In the genomic region with DNA sequence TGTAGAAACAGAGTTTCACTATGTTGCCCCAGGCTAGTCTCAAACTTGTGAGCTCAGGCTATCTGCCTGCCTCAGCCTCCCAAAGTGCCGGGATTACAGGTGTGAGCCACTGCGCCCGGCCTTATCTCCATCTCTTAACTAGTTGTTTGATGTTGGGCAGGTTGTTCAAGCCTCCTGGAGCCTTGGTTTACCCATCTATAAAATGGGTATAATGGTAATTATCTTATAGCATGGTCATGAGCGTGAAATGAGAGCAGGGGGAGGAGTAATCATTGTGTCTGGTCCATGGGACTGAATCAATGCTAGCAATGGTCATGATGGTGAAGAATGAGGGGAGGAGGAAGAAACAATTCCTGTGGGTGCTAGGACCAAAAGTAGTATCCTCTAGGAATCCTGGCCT, we compare ENCODE assay signal across 11 cellular contexts. TPM values are rescaled to one million over a fixed set of nuclear protein-coding genes. Genes with fewer than 3 reads are reported as not detected.
A peak's percentile ranks its signal among the peaks of the same experiment; 100 is the strongest.
DNase-seq lines count a peak whose midpoint lies in the region; ATAC-seq and TF ChIP-seq lines count a peak whose summit lies in the region.
"Had no signal": no experiment of that assay in that cellular context is flagged by ENCODE, and none has a peak within 500 bp of the region (broad histone marks: within the 10 kb centered on the region; RNA-seq: fewer than 3 reads in every experiment).

No MANE protein-coding gene starts in this region.

- no peak overlapping the region; the same call in 1 of the 2 replicates for H3K9ac ChIP-seq in OCI-LY1 (ENCODE audit: low read length)
- no peak overlapping the region for H3K9ac ChIP-seq in mammary epithelial cell (ENCODE audit: insufficient read depth, low read length)

- no peak overlapping the region for H3K27ac ChIP-seq in CD8-positive, alpha-beta memory T cell (ENCODE audit: low read depth, low read length)
- peak overlapping the region; percentile 90 for H3K27ac ChIP-seq in OCI-LY1 (ENCODE audit: low read depth, low read length, poor library complexity, severe bottlenecking)
- peak overlapping the region; percentile 52 for H3K27ac ChIP-seq in mammary epithelial cell (ENCODE audit: insufficient read depth, low read depth, low read length)
- peak overlapping the region; percentile 53 to 80 (median 69) for H3K27ac ChIP-seq in gastrocnemius medialis
- H3K27ac ChIP-seq: neutrophil had no signal

- no peaks in the 10 kb centered on the region for H3K27me3 Mint-ChIP-seq in CD8-positive, alpha-beta memory T cell

- no peaks in the 10 kb centered on the region for H3K9me3 Mint-ChIP-seq in CD8-positive, alpha-beta memory T cell
- H3K9me3 Mint-ChIP-seq: activated T-cell treated with anti-CD3 and anti-CD28 coated beads, Interleukin-2, amount 50 U/mL, for 4 hours had no signal

- no peaks in the 10 kb centered on the region for H3F3A ChIP-seq in OCI-LY1 (ENCODE audit: insufficient read depth, low read length)

- no TSS peak for BruUV-seq in mammary epithelial cell (replicated peaks; lab: Mats Ljungman, UMichigan)

- peak overlapping the region in 7 of 8 donors; percentile 89 to 100 (median 97) for H3K27ac Mint-ChIP-seq in CD8-positive, alpha-beta memory T cell

- H3K36me3 ChIP-seq in CD8-positive, alpha-beta memory T cell (ENCODE audit: insufficient read depth, low read length) = no peaks in the 10 kb centered on the region
- H3K36me3 ChIP-seq in OCI-LY1 (ENCODE audit: insufficient read depth, low read length) = peaks cover 29% of the 10 kb centered on the region; the same call in 1 of the 2 replicates
- peaks cover 19% of the 10 kb centered on the region for H3K36me3 ChIP-seq in mammary epithelial cell (ENCODE audit: insufficient read depth, low read length)
- H3K36me3 ChIP-seq in gastrocnemius medialis = no peaks in the 10 kb centered on the region
- H3K36me3 ChIP-seq: neutrophil had no signal

- H3K79me2 ChIP-seq in OCI-LY1 (ENCODE audit: insufficient read depth, low read length) = peaks cover 30% of the 10 kb centered on the region
- peaks cover 94% of the 10 kb centered on the region for H3K79me2 ChIP-seq in mammary epithelial cell (ENCODE audit: insufficient read depth, low read length)

- H3K4me1 Mint-ChIP-seq in CD8-positive, alpha-beta memory T cell = peaks cover 69 to 73% (median 69%) of the 10 kb centered on the region in 3 donors

- TF ChIP-seq POLR2A in gastrocnemius medialis (IDR thresholded peaks at IDR 0.05) = no peak

- dilution Hi-C loops in mammary epithelial cell (cut with HindIII; ENCODE audit: low sequenced_read_pairs) = loop anchor here (5.0 kb wide), 2 partner anchors 75 to 85 kb away; no protein-coding TSS in a partner anchor

- in situ Hi-C loops in mammary epithelial cell (cut with MboI; ENCODE audit: low sequenced_read_pairs in 2 of 2) = no loop called here
- in situ Hi-C loops in gastrocnemius medialis (cut with MboI; ENCODE audit: low sequenced_read_pairs in 4 of 4) = no loop called here

- H3K27me3 ChIP-seq in CD8-positive, alpha-beta memory T cell (ENCODE audit: insufficient read depth, low read length, poor library complexity, severe bottlenecking) = no peaks in the 10 kb centered on the region
- H3K27me3 ChIP-seq in OCI-LY1 (ENCODE audit: insufficient read depth, low read length) = no peaks in the 10 kb centered on the region
- no peaks in the 10 kb centered on the region for H3K27me3 ChIP-seq in mammary epithelial cell (ENCODE audit: insufficient read depth, low read length)
- H3K27me3 ChIP-seq in gastrocnemius medialis = no peaks in the 10 kb centered on the region
- H3K27me3 ChIP-seq: neutrophil had no signal

- H3K4me3 ChIP-seq in CD8-positive, alpha-beta memory T cell (ENCODE audit: low read length) = no peak overlapping the region
- H3K4me3 ChIP-seq in OCI-LY1 (ENCODE audit: low read depth, low read length, poor library complexity, severe bottlenecking) = no peak overlapping the region
- no peak overlapping the region for H3K4me3 ChIP-seq in mammary epithelial cell (replicated peaks in 1 of 3; ENCODE audit: insufficient read depth in 1 of 3, low read depth in 2 of 3, low read length in 3 of 3)
- no peak overlapping the region for H3K4me3 ChIP-seq in gastrocnemius medialis

- H3K4me3 Mint-ChIP-seq in CD8-positive, alpha-beta memory T cell = peak overlapping the region; percentile 72 to 95 (median 84)

- POLR2A ChIA-PET in CD8-positive, alpha-beta memory T cell (lab: Charles Lee) = no interaction called here

- no peaks in the 10 kb centered on the region for H3K9me3 ChIP-seq in CD8-positive, alpha-beta memory T cell (ENCODE audit: low read length)
- H3K9me3 ChIP-seq in OCI-LY1 (ENCODE audit: low read length) (no peaks in the 10 kb centered on the region), mammary epithelial cell (replicated peaks; ENCODE audit: insufficient read depth, low read length) (no peaks in the 10 kb centered on the region), gastrocnemius medialis (no peaks in the 10 kb centered on the region)
- H3K9me3 ChIP-seq: neutrophil had no signal

- TF ChIP-seq CTCF in OCI-LY1 (IDR thresholded peaks at IDR 0.05; ENCODE audit: low read length) = no peak
- no peak for TF ChIP-seq CTCF in mammary epithelial cell (conservative IDR thresholded peaks at IDR 0.05 in 1 of 2, IDR thresholded peaks at IDR 0.05 in 1 of 2; ENCODE audit: extremely low read depth in 1 of 2, insufficient read depth in 1 of 2, low read depth in 1 of 2, low read length in 2 of 2)
- no peak for TF ChIP-seq CTCF in gastrocnemius medialis (IDR thresholded peaks at IDR 0.05 in 4 of 5, conservative IDR thresholded peaks at IDR 0.05 in 1 of 5)

- H4K20me1 ChIP-seq in OCI-LY1 (ENCODE audit: insufficient read depth, low read length) (no peaks in the 10 kb centered on the region), mammary epithelial cell (ENCODE audit: insufficient read depth, low read length) (no peaks in the 10 kb centered on the region)

- peaks cover 91% of the 10 kb centered on the region for H3K4me1 ChIP-seq in CD8-positive, alpha-beta memory T cell (ENCODE audit: insufficient read depth, low read length)
- H3K4me1 ChIP-seq in OCI-LY1 (ENCODE audit: insufficient read depth, low read length, severe bottlenecking) (peaks cover 100% of the 10 kb centered on the region), mammary epithelial cell (ENCODE audit: insufficient read depth, low read length) (peaks cover 39% of the 10 kb centered on the region), gastrocnemius medialis (peaks cover 66 to 76% of the 10 kb centered on the region in 2 donors)

- DNase-seq in CD8-positive, alpha-beta memory T cell = no peak
- DNase-seq in mammary epithelial cell (no peak), gastrocnemius medialis (no peak), NCI-H524 treated with DMSO at 0.1 percent for 48 hours (lab: John Stamatoyannopoulos, UW) (no peak), amniotic stem cell (lab: John Stamatoyannopoulos, UW) (no peak)
- DNase-seq in stimulated activated CD4-positive, alpha-beta T cell treated with anti-CD3 and anti-CD28 coated beads, Interleukin-15, amount 100 ng/mL, for 24 hours = no peak
- DNase-seq: activated T-cell treated with anti-CD3 and anti-CD28 coated beads, Interleukin-2, amount 50 U/mL, for 4 hours; DMS53; GOT3 had no signal

- H3K4me2 ChIP-seq in OCI-LY1 (ENCODE audit: low read length) = peak overlapping the region; percentile 29; the same call in 1 of the 2 replicates
- no peak overlapping the region for H3K4me2 ChIP-seq in mammary epithelial cell (ENCODE audit: insufficient read depth, low read depth, low read length)

- peaks cover 0 to 61% (median 10%) of the 10 kb centered on the region in 3 donors for H3K36me3 Mint-ChIP-seq in CD8-positive, alpha-beta memory T cell

- intact Hi-C loops in mammary epithelial cell (cut with micrococcal nuclease) = no loop called here
- intact Hi-C loops in gastrocnemius medialis (cut with DNase I; ENCODE audit: low total_unique reads) = no loop called here

- H2AFZ ChIP-seq in OCI-LY1 (ENCODE audit: low read length) (no peak overlapping the region), mammary epithelial cell (ENCODE audit: low read depth, low read length) (no peak overlapping the region)

- 97% methylated on average over 4 of the region's 4 CpGs for WGBS in mammary epithelial cell (ENCODE audit: low coverage, missing lambda C conversion rate)

- CTCF ChIA-PET in CD8-positive, alpha-beta memory T cell (lab: Charles Lee) = interaction anchor here (1.4 to 1.6 kb wide), 2 partner anchors 27 to 32 kb away, joined by 4 to 5 read pairs; a partner anchor contains a TSS
- CTCF ChIA-PET in mammary epithelial cell (lab: Charles Lee; ENCODE audit: low non-redundant PET) = no interaction called here

- H3K9me2 ChIP-seq in OCI-LY1 (ENCODE audit: low read depth, low read length) = no peaks in the 10 kb centered on the region

- no peak for ATAC-seq in gastrocnemius medialis

RNA-seq across cellular contexts. Expression of a gene that starts 32.0 kb away (rescaled TPM):
- 10 to 100 TPM; 30.2 to 34.2 TPM for total RNA-seq in CD8-positive, alpha-beta memory T cell
- polyA plus RNA-seq in CD8-positive, alpha-beta memory T cell = 31.7 TPM
- 10 to 100 TPM in 1 of 2 donors, 1 to 10 TPM in 1; 8.7 to 41.0 TPM for total RNA-seq in mammary epithelial cell
- 29.2 TPM for polyA plus RNA-seq in mammary epithelial cell
- 60.6 TPM for polyA minus RNA-seq in mammary epithelial cell
- total RNA-seq in gastrocnemius medialis = 10 to 100 TPM; 15.9 to 61.7 (median 26.3) TPM
